In the genomic region with DNA sequence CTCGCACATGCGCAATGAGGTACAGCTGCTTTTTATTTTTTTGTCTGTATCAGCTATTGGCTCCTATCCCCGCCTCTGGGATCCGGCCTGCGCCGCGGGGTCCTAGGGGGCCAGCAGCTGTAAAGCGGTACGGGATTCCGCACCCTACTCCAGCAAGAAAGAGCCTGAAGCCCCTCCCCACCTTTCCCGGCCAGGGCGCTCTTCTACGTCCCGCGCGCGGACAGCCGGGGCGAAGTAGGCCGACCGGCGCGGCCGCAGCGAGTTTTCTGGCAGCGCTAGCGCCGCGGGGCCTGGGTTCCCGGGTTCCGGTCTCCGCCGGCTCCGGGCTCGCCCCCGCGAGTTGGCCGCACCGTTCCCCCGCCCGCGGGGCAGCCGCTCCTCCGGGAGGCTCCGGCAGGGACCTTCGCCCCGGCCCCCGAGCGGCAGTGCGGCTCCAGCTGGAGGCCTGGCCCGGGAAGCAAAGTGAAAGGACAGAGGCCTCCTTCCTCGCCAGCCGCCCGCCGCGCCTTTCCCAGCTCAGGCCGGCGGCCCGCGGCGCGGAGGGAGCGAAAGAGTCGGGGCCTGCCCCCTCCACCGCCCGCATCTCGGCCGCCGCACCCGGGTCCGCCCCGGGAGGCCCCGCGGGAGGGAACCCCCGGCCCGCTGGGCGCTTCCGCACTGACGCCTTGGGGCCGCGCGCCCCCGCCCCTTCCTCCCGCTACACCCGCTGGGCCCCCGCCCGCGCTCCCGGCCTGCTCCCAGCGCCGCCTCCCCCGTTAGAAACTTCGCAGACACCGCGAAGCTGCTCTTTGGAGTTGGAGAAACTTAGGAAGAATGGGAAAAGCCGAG, we compare ENCODE assay signal across 1 cellular context.
TF ChIP-seq lines count a peak whose summit lies in the region.

No MANE protein-coding gene starts in this region.

TF ChIP-seq in K562, 482 proteins besides CTCF, POLR2A, EP300 and RAD21 (continued from another document):
- TF ChIP-seq MLLT1 (IDR thresholded peaks at IDR 0.05) (no peak; a peak in 1 of 4 replicates), NFXL1 (CRISPR knock-in tag; IDR thresholded peaks at IDR 0.05) (no peak), ZNF589 (CRISPR knock-in tag; IDR thresholded peaks at IDR 0.05; ENCODE audit: low read depth) (no peak), NFE2L1 (tag; IDR thresholded peaks at IDR 0.05; ENCODE audit: borderline replicate concordance, low read depth) (no peak), ZNF79 (CRISPR knock-in tag; IDR thresholded peaks at IDR 0.05; ENCODE audit: low read depth) (no peak), RBM22 (IDR thresholded peaks at IDR 0.05; ENCODE audit: low read depth, low read length, poor library complexity, severe bottlenecking) (peak; percentile 36), ATF2 (CRISPR knock-in tag; IDR thresholded peaks at IDR 0.05) (no peak), ZBTB17 (CRISPR knock-in tag; IDR thresholded peaks at IDR 0.05) (peak; percentile 87), CHD1 (IDR thresholded peaks at IDR 0.05; ENCODE audit: low read length) (peak; percentile 15), CBFB (CRISPR knock-in tag; IDR thresholded peaks at IDR 0.05) (no peak), KLF10 (CRISPR knock-in tag; IDR thresholded peaks at IDR 0.05) (no peak), ZNF134 (CRISPR knock-in tag; conservative IDR thresholded peaks at IDR 0.05) (no peak), CREM (IDR thresholded peaks at IDR 0.05; ENCODE audit: low read depth) (peak; percentile 69), NR2C2 (CRISPR knock-in tag; IDR thresholded peaks at IDR 0.05) (no peak), NR2C2 (tag; IDR thresholded peaks at IDR 0.05) (peak; percentile 62; the same call in 1 of the 2 replicates), BHLHE40 (IDR thresholded peaks at IDR 0.05; ENCODE audit: low read length) (no peak), FOXP1 (CRISPR knock-in tag; IDR thresholded peaks at IDR 0.05) (0 out of 2 replicates have a peak, but pooled peaks have one; percentile 38), IRF2 (CRISPR knock-in tag; IDR thresholded peaks at IDR 0.05) (peak; percentile 72; the same call in 1 of the 2 replicates), ZNF583 (CRISPR knock-in tag; IDR thresholded peaks at IDR 0.05) (no peak), ZNF707 (CRISPR knock-in tag; conservative IDR thresholded peaks at IDR 0.05) (no peak), ZNF766 (CRISPR knock-in tag; conservative IDR thresholded peaks at IDR 0.05) (no peak), GATAD2B (IDR thresholded peaks at IDR 0.05; ENCODE audit: borderline replicate concordance) (0 out of 2 replicates have a peak, but pooled peaks have one; percentile 16)
- TF ChIP-seq, protein P1, sequence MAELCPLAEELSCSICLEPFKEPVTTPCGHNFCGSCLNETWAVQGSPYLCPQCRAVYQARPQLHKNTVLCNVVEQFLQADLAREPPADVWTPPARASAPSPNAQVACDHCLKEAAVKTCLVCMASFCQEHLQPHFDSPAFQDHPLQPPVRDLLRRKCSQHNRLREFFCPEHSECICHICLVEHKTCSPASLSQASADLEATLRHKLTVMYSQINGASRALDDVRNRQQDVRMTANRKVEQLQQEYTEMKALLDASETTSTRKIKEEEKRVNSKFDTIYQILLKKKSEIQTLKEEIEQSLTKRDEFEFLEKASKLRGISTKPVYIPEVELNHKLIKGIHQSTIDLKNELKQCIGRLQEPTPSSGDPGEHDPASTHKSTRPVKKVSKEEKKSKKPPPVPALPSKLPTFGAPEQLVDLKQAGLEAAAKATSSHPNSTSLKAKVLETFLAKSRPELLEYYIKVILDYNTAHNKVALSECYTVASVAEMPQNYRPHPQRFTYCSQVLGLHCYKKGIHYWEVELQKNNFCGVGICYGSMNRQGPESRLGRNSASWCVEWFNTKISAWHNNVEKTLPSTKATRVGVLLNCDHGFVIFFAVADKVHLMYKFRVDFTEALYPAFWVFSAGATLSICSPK (IDR thresholded peaks at IDR 0.05; ENCODE audit: borderline replicate concordance): no peak
- TF ChIP-seq, protein P2, sequence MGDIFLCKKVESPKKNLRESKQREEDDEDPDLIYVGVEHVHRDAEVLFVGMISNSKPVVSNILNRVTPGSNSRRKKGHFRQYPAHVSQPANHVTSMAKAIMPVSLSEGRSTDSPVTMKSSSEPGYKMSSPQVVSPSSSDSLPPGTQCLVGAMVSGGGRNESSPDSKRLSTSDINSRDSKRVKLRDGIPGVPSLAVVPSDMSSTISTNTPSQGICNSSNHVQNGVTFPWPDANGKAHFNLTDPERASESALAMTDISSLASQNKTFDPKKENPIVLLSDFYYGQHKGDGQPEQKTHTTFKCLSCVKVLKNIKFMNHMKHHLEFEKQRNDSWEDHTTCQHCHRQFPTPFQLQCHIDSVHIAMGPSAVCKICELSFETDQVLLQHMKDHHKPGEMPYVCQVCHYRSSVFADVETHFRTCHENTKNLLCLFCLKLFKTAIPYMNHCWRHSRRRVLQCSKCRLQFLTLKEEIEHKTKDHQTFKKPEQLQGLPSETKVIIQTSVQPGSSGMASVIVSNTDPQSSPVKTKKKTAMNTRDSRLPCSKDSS (IDR thresholded peaks at IDR 0.05; ENCODE audit: low read depth, partially characterized antibody): no peak
